ENCODE assay signal across 8 cellular contexts in the genomic region with DNA sequence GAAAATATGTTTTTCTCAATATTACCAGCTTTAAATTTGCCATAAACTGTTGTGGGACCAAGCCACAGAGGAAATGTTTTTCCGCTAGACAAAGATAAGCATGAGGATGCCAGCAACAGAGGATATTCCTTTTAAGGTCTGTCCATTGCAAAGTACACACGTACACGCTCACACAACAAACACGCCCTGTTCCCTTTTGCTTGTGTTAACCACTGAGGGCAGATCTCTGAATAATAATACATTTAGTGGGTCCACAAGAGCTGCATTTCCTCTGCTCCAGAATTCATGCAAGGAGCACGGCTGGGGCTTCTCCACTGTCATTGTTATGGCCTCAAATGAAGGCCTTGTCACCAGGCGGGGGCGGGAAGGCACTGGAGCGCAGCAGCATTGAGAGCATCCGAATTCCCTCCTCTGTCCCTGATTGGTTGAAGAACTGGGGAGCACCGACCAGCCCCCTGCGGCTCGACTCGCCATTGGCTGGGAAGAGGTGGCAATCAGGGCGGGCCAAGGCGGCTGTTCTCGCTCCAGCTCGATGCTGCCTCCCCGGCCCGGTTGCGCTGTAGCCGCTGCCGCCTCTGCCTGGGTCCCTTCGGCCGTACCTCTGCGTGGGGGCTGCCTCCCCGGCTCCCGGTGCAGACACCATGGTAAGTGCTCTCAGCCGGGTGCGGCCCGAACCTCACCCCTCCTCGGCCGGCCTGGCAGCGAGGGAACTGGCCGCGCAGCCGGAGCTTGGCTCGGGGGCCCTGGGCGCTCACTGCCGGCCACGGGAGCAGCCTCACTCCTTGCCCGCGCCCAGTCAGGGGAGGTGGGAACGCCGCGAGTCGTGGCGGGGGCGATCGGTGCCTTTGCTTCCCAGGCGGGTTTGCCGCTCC. TPM values are rescaled to one million over a fixed set of nuclear protein-coding genes. Genes with fewer than 3 reads are reported as not detected.
DNase-seq lines count a peak whose midpoint lies in the region; ATAC-seq and TF ChIP-seq lines count a peak whose summit lies in the region.

A gene (plus strand): TSS at position 522 of the 872 bp plus-strand sequence. CDS start 120 bp downstream, at position 642.

- DNase-seq in EL: peak; percentile 77
- peak; percentile 89 for DNase-seq in Jurkat, Clone E6-1 (ENCODE audit: low read depth, low spot score)
- peak; percentile 97 for DNase-seq in WERI-Rb-1
- peak; percentile 94 to 96 for DNase-seq in cardiac fibroblast (ENCODE audit: low read depth in 2 of 2)
- DNase-seq in NCI-H146 (lab: John Stamatoyannopoulos, UW): no peak

- peak within 1 kb of the TSS; percentile 99 for H3K4me2 ChIP-seq in skeletal muscle satellite cell (ENCODE audit: low read length)

- H3K9me3 ChIP-seq in WERI-Rb-1 (ENCODE audit: severe bottlenecking): no peaks in the 10 kb centered on the region
- H3K9me3 ChIP-seq in iPS-20b (ENCODE audit: insufficient read depth, low read depth, low read length): no peaks in the 10 kb centered on the region
- no peaks in the 10 kb centered on the region for H3K9me3 ChIP-seq in skeletal muscle satellite cell (replicated peaks; ENCODE audit: low read length)

- no peaks in the 10 kb centered on the region for H3K27me3 ChIP-seq in WERI-Rb-1 (ENCODE audit: insufficient read depth, low read depth, severe bottlenecking)
- H3K27me3 ChIP-seq in iPS-20b (ENCODE audit: insufficient read depth, low read length): peaks cover 32% of the 10 kb centered on the region
- H3K27me3 ChIP-seq in skeletal muscle satellite cell (ENCODE audit: control insufficient read depth, insufficient read depth, low read length): no peaks in the 10 kb centered on the region

- H3K27ac ChIP-seq in WERI-Rb-1 (no peak within 1 kb of the TSS; the same call in 1 of the 2 replicates), iPS-20b (ENCODE audit: low read length) (no peak within 1 kb of the TSS)

- H3K9ac ChIP-seq in iPS-20b (ENCODE audit: low read depth, low read length) (no peak within 1 kb of the TSS; the same call in 1 of the 2 replicates), skeletal muscle satellite cell (ENCODE audit: low read depth, low read length) (peak within 1 kb of the TSS; percentile 74)

- peak; percentile 97 for ATAC-seq in GM21576 (IDR thresholded peaks at IDR 0.05; ENCODE audit: unreplicated experiment)

- peak within 1 kb of the TSS; percentile 58 for H3K4me3 ChIP-seq in Jurkat, Clone E6-1 (ENCODE audit: low read length)
- H3K4me3 ChIP-seq in WERI-Rb-1 (ENCODE audit: low read depth, low read length) (peak within 1 kb of the TSS; percentile 87), cardiac fibroblast (replicated peaks in 1 of 2; ENCODE audit: low read depth in 2 of 2, low read length in 2 of 2) (peak within 1 kb of the TSS; percentile 61 to 62), iPS-20b (ENCODE audit: low read length) (peak within 1 kb of the TSS; percentile 72), skeletal muscle satellite cell (ENCODE audit: low read length) (peak within 1 kb of the TSS; percentile 89)

- TF ChIP-seq CTCF in WERI-Rb-1 (IDR thresholded peaks at IDR 0.05; ENCODE audit: low read depth, low read length): peak; percentile 61
- peak; percentile 26 for TF ChIP-seq CTCF in cardiac fibroblast (IDR thresholded peaks at IDR 0.05; ENCODE audit: low read depth, low read length)

- H3K4me1 ChIP-seq in iPS-20b (ENCODE audit: insufficient read depth, low read length) (peaks cover 2% of the 10 kb centered on the region; the same call in 1 of the 2 replicates), skeletal muscle satellite cell (ENCODE audit: control insufficient read depth, insufficient read depth, low read length) (peaks cover 9% of the 10 kb centered on the region)

- no peaks in the 10 kb centered on the region for H3K36me3 ChIP-seq in WERI-Rb-1
- H3K36me3 ChIP-seq in iPS-20b (ENCODE audit: insufficient read depth, low read depth, low read length): no peaks in the 10 kb centered on the region
- no peaks in the 10 kb centered on the region for H3K36me3 ChIP-seq in skeletal muscle satellite cell (ENCODE audit: insufficient read depth, low read length)

RNA-seq across cellular contexts. Expression of the gene that starts here (rescaled TPM):
- polyA plus RNA-seq in Jurkat, Clone E6-1 (2012; ENCODE audit: insufficient read depth, insufficient read length): 27.2 TPM
- total RNA-seq in skeletal muscle satellite cell (2012; rRNA removed): 0.66 and 1.0 TPM in 2 replicates
